ENCODE assay signal across 10 cellular contexts in the genomic region with DNA sequence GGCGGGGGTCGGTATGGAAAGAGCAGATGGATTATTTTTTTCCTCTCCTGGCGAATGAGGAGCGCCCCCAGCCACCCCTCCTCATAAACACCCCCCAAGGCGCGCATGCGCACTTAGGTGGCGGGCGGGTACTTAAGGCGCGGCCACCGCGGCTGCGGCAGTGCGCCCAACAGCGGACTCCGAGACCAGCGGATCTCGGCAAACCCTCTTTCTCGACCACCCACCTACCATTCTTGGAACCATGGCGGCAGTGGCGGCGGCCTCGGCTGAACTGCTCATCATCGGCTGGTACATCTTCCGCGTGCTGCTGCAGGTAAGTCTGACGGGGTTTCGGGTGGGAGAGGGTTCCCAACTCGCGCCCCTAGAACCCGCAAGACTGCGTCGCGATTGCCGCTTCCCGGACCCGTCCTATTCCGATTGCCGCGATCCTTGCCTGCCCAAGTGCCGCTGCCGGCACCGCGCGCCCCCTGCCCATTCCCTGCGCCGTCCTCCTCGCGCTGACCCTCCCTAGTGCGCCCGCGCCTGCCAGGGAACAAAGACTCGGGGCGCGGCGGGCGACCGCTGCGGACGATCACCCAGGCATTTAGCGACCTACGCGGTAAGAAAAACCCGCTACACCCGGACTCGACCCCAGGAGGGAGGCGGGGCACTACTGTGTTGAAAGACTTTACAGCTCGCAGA. TPM values are rescaled to one million over a fixed set of nuclear protein-coding genes. Genes with fewer than 3 reads are reported as not detected.
DNase-seq lines count a peak whose midpoint lies in the region; ATAC-seq, FAIRE-seq and TF ChIP-seq lines count a peak whose summit lies in the region.
"Had no signal": no experiment of that assay in that cellular context is flagged by ENCODE, and none has a peak within 500 bp of the region (broad histone marks: within the 10 kb centered on the region; RNA-seq: fewer than 3 reads in every experiment).

A gene with protein sequence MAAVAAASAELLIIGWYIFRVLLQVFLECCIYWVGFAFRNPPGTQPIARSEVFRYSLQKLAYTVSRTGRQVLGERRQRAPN (plus strand): TSS at position 160 of the 681 bp plus-strand sequence. CDS start 82 bp downstream, at position 242.

- no peaks in the 10 kb centered on the region for H3K27me3 ChIP-seq in Caco-2 (replicated peaks; ENCODE audit: control insufficient read depth, insufficient read depth, low read length)
- H3K27me3 ChIP-seq in SJCRH30 = no peaks in the 10 kb centered on the region
- H3K27me3 ChIP-seq in endothelial cell of umbilical vein (ENCODE audit: control insufficient read depth in 2 of 2, insufficient read depth in 2 of 2, low read length in 2 of 2) = no peaks in the 10 kb centered on the region
- H3K27me3 ChIP-seq in neuronal stem cell (ENCODE audit: control insufficient read depth in 3 of 3, insufficient read depth in 3 of 3, low read depth in 1 of 3, low read length in 3 of 3) = no peaks in the 10 kb centered on the region
- no peaks in the 10 kb centered on the region for H3K27me3 ChIP-seq in PC-3 (ENCODE audit: low read length)
- H3K27me3 ChIP-seq: foreskin keratinocyte had no signal

- intact Hi-C loops in Caco-2 (cut with micrococcal nuclease; ENCODE audit: unreplicated experiment) (no loop called here), endothelial cell of umbilical vein (cut with micrococcal nuclease) (no loop called here), PC-3 (cut with micrococcal nuclease) (no loop called here)

- H4K20me1 ChIP-seq in endothelial cell of umbilical vein (replicated peaks; ENCODE audit: control insufficient read depth, extremely low read depth, insufficient read depth, low read length) = peaks cover 3% of the 10 kb centered on the region
- H4K20me1 ChIP-seq in PC-3 (ENCODE audit: low read length) = peaks cover 70% of the 10 kb centered on the region

- POLR2A ChIA-PET in Caco-2 (lab: Charles Lee) (interaction anchor here (0.7 kb wide), 1 partner anchor 10 kb away, joined by 9 read pairs; no protein-coding TSS in a partner anchor), endothelial cell of umbilical vein (lab: Charles Lee) (no interaction called here), PC-3 (lab: Charles Lee; ENCODE audit: unreplicated experiment) (interaction anchor here (0.7 kb wide), 1 partner anchor 126 kb away, joined by 5 read pairs; no protein-coding TSS in a partner anchor)

- H3K4me3 Mint-ChIP-seq in Caco-2 (ENCODE audit: unreplicated experiment) = no peak within 1 kb of the TSS

- no peak within 1 kb of the TSS for H3K4ac ChIP-seq in neuronal stem cell (ENCODE audit: low read length)

- BruUV-seq in Caco-2 (replicated peaks; lab: Mats Ljungman, UMichigan) (no TSS peak), endothelial cell of umbilical vein (replicated peaks; lab: Mats Ljungman, UMichigan) (no TSS peak), PC-3 (replicated peaks; lab: Mats Ljungman, UMichigan) (no TSS peak)

- no peaks in the 10 kb centered on the region for H3K9me2 ChIP-seq in PC-3 (replicated peaks; ENCODE audit: low read length)

- peaks cover 42% of the 10 kb centered on the region for H3K4me1 Mint-ChIP-seq in Caco-2 (ENCODE audit: low read depth, unreplicated experiment)

- H2BK5ac ChIP-seq in neuronal stem cell (ENCODE audit: low read length) = peak within 1 kb of the TSS; percentile 55

- H4K8ac ChIP-seq in neuronal stem cell (ENCODE audit: low read depth, low read length) = no peak within 1 kb of the TSS

- H2AFZ ChIP-seq in endothelial cell of umbilical vein (ENCODE audit: low read depth, low read length) (no peak within 1 kb of the TSS), neuronal stem cell (ENCODE audit: low read length) (no peak within 1 kb of the TSS), PC-3 (ENCODE audit: low read length) (no peak within 1 kb of the TSS)

- no peak within 1 kb of the TSS for H3K14ac ChIP-seq in neuronal stem cell (ENCODE audit: low read length)

- no peak for FAIRE-seq in endothelial cell of umbilical vein (lab: Jason Lieb, UNC)

- H3K9me1 ChIP-seq in endothelial cell of umbilical vein (replicated peaks; ENCODE audit: control insufficient read depth, extremely low read depth, insufficient read depth, low read length) = no peaks in the 10 kb centered on the region

- no peak within 1 kb of the TSS for H2BK15ac ChIP-seq in neuronal stem cell (ENCODE audit: low read length)

- no peak within 1 kb of the TSS for H2BK120ac ChIP-seq in neuronal stem cell (ENCODE audit: low read depth, low read length)

- H3K9me3 ChIP-seq in Caco-2 (no peaks in the 10 kb centered on the region), SJCRH30 (replicated peaks) (no peaks in the 10 kb centered on the region), endothelial cell of umbilical vein (replicated peaks; ENCODE audit: control insufficient read depth, insufficient read depth, low read length) (no peaks in the 10 kb centered on the region), neuronal stem cell (replicated peaks in 1 of 2; ENCODE audit: control insufficient read depth in 2 of 2, insufficient read depth in 1 of 2, low read depth in 1 of 2, low read length in 2 of 2) (peaks cover 2 to 41% of the 10 kb centered on the region in 2 donors), PC-3 (ENCODE audit: low read length) (no peaks in the 10 kb centered on the region)

- no peak within 1 kb of the TSS for H2BK12ac ChIP-seq in neuronal stem cell (ENCODE audit: low read length)

- H3K27ac ChIP-seq in SJCRH30 (peak within 1 kb of the TSS; percentile 76; the same call in 1 of the 2 replicates), endothelial cell of umbilical vein (ENCODE audit: insufficient read depth, low read depth, low read length) (no peak within 1 kb of the TSS), neuronal stem cell (replicated peaks; ENCODE audit: low read length) (peak within 1 kb of the TSS; percentile 43), PC-3 (ENCODE audit: low read length) (no peak within 1 kb of the TSS)
- H3K27ac ChIP-seq: foreskin keratinocyte had no signal

- H3K36me3 ChIP-seq in Caco-2 (ENCODE audit: control insufficient read depth, insufficient read depth, low read length) (peaks cover 2% of the 10 kb centered on the region), SJCRH30 (peaks cover 50% of the 10 kb centered on the region), endothelial cell of umbilical vein (ENCODE audit: control insufficient read depth in 2 of 2, extremely low read depth in 1 of 2, insufficient read depth in 2 of 2, low read length in 2 of 2) (peaks cover 0 to 16% of the 10 kb centered on the region in 2 experiments), neuronal stem cell (replicated peaks in 1 of 2; ENCODE audit: control insufficient read depth in 2 of 2, insufficient read depth in 2 of 2, low read length in 2 of 2) (peaks cover 0 to 70% of the 10 kb centered on the region in 2 donors), PC-3 (ENCODE audit: low read depth, low read length) (peaks cover 19% of the 10 kb centered on the region)

- H3K27me3 Mint-ChIP-seq in Caco-2 (ENCODE audit: insufficient read depth, unreplicated experiment) = no peaks in the 10 kb centered on the region

- TF ChIP-seq CTCF in Caco-2 (IDR thresholded peaks at IDR 0.05; ENCODE audit: insufficient read depth in 1 of 2, low read depth in 1 of 2, low read length in 1 of 2, severe bottlenecking in 1 of 2, unreplicated experiment in 1 of 2) (no peak), endothelial cell of umbilical vein (IDR thresholded peaks at IDR 0.05; ENCODE audit: extremely low read depth in 1 of 2, insufficient read depth in 1 of 2, low read depth in 1 of 2, low read length in 2 of 2) (no peak), PC-3 (conservative IDR thresholded peaks at IDR 0.05; ENCODE audit: low read depth, low read length) (no peak)

- no peak within 1 kb of the TSS for H3K4me3 ChIP-seq in Caco-2 (ENCODE audit: low read depth, low read length)
- no peak within 1 kb of the TSS for H3K4me3 ChIP-seq in SJCRH30
- peak within 1 kb of the TSS; percentile 14 to 53 (median 41) for H3K4me3 ChIP-seq in endothelial cell of umbilical vein (replicated peaks in 1 of 3; ENCODE audit: insufficient read depth in 1 of 3, low read depth in 1 of 3, low read length in 3 of 3)
- H3K4me3 ChIP-seq in neuronal stem cell (ENCODE audit: low read length in 2 of 2) = peak within 1 kb of the TSS in 1 of 2 donors; percentile 84
- no peak within 1 kb of the TSS for H3K4me3 ChIP-seq in PC-3 (ENCODE audit: low read length)

- peak within 1 kb of the TSS; percentile 61 for H2AK5ac ChIP-seq in neuronal stem cell (ENCODE audit: low read depth, low read length)

- peaks cover 64% of the 10 kb centered on the region for H3K36me3 Mint-ChIP-seq in Caco-2 (ENCODE audit: insufficient read depth, unreplicated experiment)

- H3K18ac ChIP-seq in neuronal stem cell (ENCODE audit: low read length) = peak within 1 kb of the TSS; percentile 90

- H3K4me2 ChIP-seq in endothelial cell of umbilical vein (ENCODE audit: insufficient read depth, low read length) (peak within 1 kb of the TSS; percentile 56), neuronal stem cell (ENCODE audit: insufficient read depth, low read length, poor library complexity, severe bottlenecking) (peak within 1 kb of the TSS; percentile 52), PC-3 (ENCODE audit: low read length) (no peak within 1 kb of the TSS)

- H3F3A ChIP-seq in PC-3 (ENCODE audit: low read length, unreplicated experiment) = no peaks in the 10 kb centered on the region

- H3K27ac Mint-ChIP-seq in Caco-2 (ENCODE audit: unreplicated experiment) = peak within 1 kb of the TSS; percentile 25

- peak in 1 of 2 experiments; percentile 44 for DNase-seq in Caco-2
- DNase-seq in SJCRH30 = no peak
- DNase-seq in endothelial cell of umbilical vein (ENCODE audit: low read depth, low spot score) = no peak
- peak; percentile 60 for DNase-seq in neuronal stem cell (ENCODE audit: low spot score)
- DNase-seq in NCI-H128 (lab: John Stamatoyannopoulos, UW; ENCODE audit: unreplicated experiment) = no peak
- DNase-seq in PC-3 = no peak
- DNase-seq: foreskin keratinocyte, NCI-H1048 had no signal

- H4K91ac ChIP-seq in neuronal stem cell (ENCODE audit: low read depth, low read length, poor library complexity) = no peak within 1 kb of the TSS

- H3K23ac ChIP-seq in neuronal stem cell (ENCODE audit: low read depth, low read length, poor library complexity) = peak within 1 kb of the TSS; percentile 71

- ATAC-seq in PC-3 = no peak
- no peak for ATAC-seq in HG03280 (IDR thresholded peaks at IDR 0.05; ENCODE audit: unreplicated experiment)
- ATAC-seq in HG03571 (IDR thresholded peaks at IDR 0.05; ENCODE audit: unreplicated experiment) = no peak
- ATAC-seq: foreskin keratinocyte had no signal

- peaks cover 73% of the 10 kb centered on the region for H3K79me2 ChIP-seq in endothelial cell of umbilical vein (ENCODE audit: control insufficient read depth, insufficient read depth, low read length)
- H3K79me2 ChIP-seq in PC-3 (ENCODE audit: low read length) = peaks cover 99% of the 10 kb centered on the region

- peaks cover 26% of the 10 kb centered on the region for H3K79me1 ChIP-seq in neuronal stem cell (ENCODE audit: low read depth, low read length)

- dilution Hi-C loops in endothelial cell of umbilical vein (cut with MboI; ENCODE audit: extremely low pct_ligation_motif_present, low sequenced_read_pairs) = loop anchor here (25.0 kb wide), 1 partner anchor 259 kb away; a partner anchor contains a TSS

- TF ChIP-seq POLR2A in endothelial cell of umbilical vein (IDR thresholded peaks at IDR 0.05; ENCODE audit: low read depth, low read length) = no peak

- H3K4me1 ChIP-seq in Caco-2 (peaks cover 21% of the 10 kb centered on the region), SJCRH30 (peaks cover 64% of the 10 kb centered on the region), endothelial cell of umbilical vein (ENCODE audit: control insufficient read depth, extremely low read depth, insufficient read depth, low read length) (peaks cover 42% of the 10 kb centered on the region), neuronal stem cell (ENCODE audit: control insufficient read depth in 2 of 2, insufficient read depth in 1 of 2, low read depth in 1 of 2, low read length in 2 of 2) (peaks cover 21 to 24% of the 10 kb centered on the region in 2 donors), PC-3 (ENCODE audit: insufficient read depth, low read length) (peaks cover 34% of the 10 kb centered on the region)

- no CpG with 5 or more reads among the region's 69 CpGs for WGBS in neuronal stem cell (ENCODE audit: extremely low coverage in 2 of 2, insufficient read length in 2 of 2, insufficient replicate concordance in 1 of 2), 2 donors

- no peak within 1 kb of the TSS for H3K9ac ChIP-seq in endothelial cell of umbilical vein (replicated peaks; ENCODE audit: extremely low read depth, insufficient read depth, low read length)
- H3K9ac ChIP-seq in neuronal stem cell (ENCODE audit: low read depth, low read length, poor library complexity) = peak within 1 kb of the TSS; percentile 89
- H3K9ac ChIP-seq in PC-3 (ENCODE audit: low read length) = no peak within 1 kb of the TSS

- no peaks in the 10 kb centered on the region for H3K9me3 Mint-ChIP-seq in Caco-2 (ENCODE audit: unreplicated experiment)

- CTCF ChIA-PET in Caco-2 (lab: Charles Lee) (interaction anchor here (0.8 kb wide), 1 partner anchor 19 kb away, joined by 3 read pairs; no protein-coding TSS in a partner anchor), endothelial cell of umbilical vein (lab: Charles Lee) (no interaction called here), PC-3 (lab: Charles Lee) (no interaction called here)

RNA-seq across cellular contexts. Expression of the gene that starts here (rescaled TPM):
- not detected in 2 replicates for total RNA-seq in Caco-2 (2022)
- total RNA-seq in SJCRH30 (2014; rRNA removed; shearing (Covaris generic)) = not detected in 2 replicates
- 2.3 and 10.7 TPM in 2 replicates for total RNA-seq in endothelial cell of umbilical vein
- 32.9 and 37.7 TPM in 2 replicates for polyA plus RNA-seq in endothelial cell of umbilical vein
- 23.3 and 27.9 TPM in 2 replicates for polyA plus RNA-seq in endothelial cell of umbilical vein (2011; cell fraction: cytosol; rRNA removed)
- 8.7 and 10.4 TPM in 2 replicates for polyA plus RNA-seq in endothelial cell of umbilical vein (2011; cell fraction: nucleus; rRNA removed)
- polyA plus RNA-seq in endothelial cell of umbilical vein (2012) = 20.5 and 40.1 TPM in 2 replicates
- polyA minus RNA-seq in endothelial cell of umbilical vein = 10.0 and 14.6 TPM in 2 replicates
- polyA minus RNA-seq in endothelial cell of umbilical vein (2011; cell fraction: cytosol; rRNA and poly(A)+ RNA removed) = not detected
- 1.0 and 2.0 TPM in 2 replicates for polyA minus RNA-seq in endothelial cell of umbilical vein (2011; cell fraction: nucleus; rRNA and poly(A)+ RNA removed)
- 549 TPM for polyA plus RNA-seq in neuronal stem cell (2013, experiment 1 of 2)
- 523 TPM for polyA plus RNA-seq in neuronal stem cell (2013, experiment 2 of 2)
- total RNA-seq in PC-3 (2014; rRNA removed) = not detected in 2 replicates

Comparison
In these comparisons a context has a peak if more than half of its experiments do, and no peak if none do; other contexts are left out.
1. H3K4me3 ChIP-seq: peak in endothelial cell of umbilical vein (3 of 3); none in Caco-2 (single experiment), SJCRH30 (single experiment) and PC-3 (single experiment).
2. H3K27ac ChIP-seq: peak in SJCRH30 (single experiment) and neuronal stem cell (single experiment); none in endothelial cell of umbilical vein (single experiment) and PC-3 (single experiment).